Comparison of ENCODE assay signal across 11 cellular contexts in the genomic region with DNA sequence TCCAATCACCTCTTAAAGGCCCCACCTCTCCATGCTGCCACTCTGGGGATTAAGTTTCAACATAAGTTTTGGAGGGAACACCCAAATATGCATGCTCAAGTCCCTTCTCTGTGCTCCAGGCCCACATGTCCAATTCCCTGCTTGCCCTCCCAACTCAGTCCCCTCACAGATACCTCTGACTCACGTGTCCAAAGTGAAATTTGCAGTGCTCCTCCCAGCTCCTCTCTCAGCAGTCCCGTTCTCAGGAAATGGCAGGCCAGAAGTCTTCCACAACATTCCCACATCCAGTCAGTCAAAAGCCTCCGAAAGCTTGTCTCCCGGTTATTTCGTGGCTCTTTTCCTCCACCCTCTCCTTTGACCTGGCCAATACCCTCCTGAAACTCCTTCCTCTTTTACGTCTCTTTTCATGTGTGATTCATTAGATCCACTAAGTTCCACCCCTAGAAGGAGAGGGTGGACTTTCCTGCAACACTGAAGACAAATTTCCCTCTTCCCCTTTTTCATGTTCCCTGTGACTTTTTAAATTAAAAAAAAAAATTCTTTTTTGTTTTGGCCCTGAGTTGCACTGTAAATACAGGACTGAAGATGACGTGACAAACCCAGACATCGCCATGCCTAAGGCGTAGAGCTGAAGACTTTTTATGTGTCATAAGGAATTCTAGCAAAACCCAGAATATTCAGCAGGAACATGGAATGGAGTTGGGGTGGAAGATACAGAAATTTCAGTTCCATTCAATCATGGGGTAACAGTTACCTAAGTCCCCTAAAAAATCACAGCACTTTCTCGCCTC. TPM values are rescaled to one million over a fixed set of nuclear protein-coding genes. Genes with fewer than 3 reads are reported as not detected.
A peak's percentile ranks its signal among the peaks of the same experiment; 100 is the strongest.
DNase-seq lines count a peak whose midpoint lies in the region; ATAC-seq and TF ChIP-seq lines count a peak whose summit lies in the region.
"Had no signal": no experiment of that assay in that cellular context is flagged by ENCODE, and none has a peak within 500 bp of the region (broad histone marks: within the 10 kb centered on the region; RNA-seq: fewer than 3 reads in every experiment).

No MANE protein-coding gene starts in this region.

- no peak overlapping the region for H2BK15ac ChIP-seq in mesenchymal stem cell (ENCODE audit: low read depth, poor library complexity, severe bottlenecking)

- H3K36me3 ChIP-seq in mesenchymal stem cell (ENCODE audit: control insufficient read depth in 1 of 2, insufficient read depth in 2 of 2, low read depth in 1 of 2, low read length in 2 of 2) (no peaks in the 10 kb centered on the region), tibial nerve (no peaks in the 10 kb centered on the region)

- H3K27me3 ChIP-seq in mesenchymal stem cell (ENCODE audit: control insufficient read depth in 1 of 2, insufficient read depth in 1 of 2, low read length in 2 of 2) (no peaks in the 10 kb centered on the region), tibial nerve (no peaks in the 10 kb centered on the region)

- no peak overlapping the region for H4K8ac ChIP-seq in mesenchymal stem cell (ENCODE audit: low read length)

- H3K4me2 ChIP-seq in mesenchymal stem cell (ENCODE audit: low read length, poor library complexity, severe bottlenecking), result no peak overlapping the region

- H2BK5ac ChIP-seq in mesenchymal stem cell (ENCODE audit: low read depth, low read length, poor library complexity, severe bottlenecking), result no peak overlapping the region

- no peak overlapping the region for H3K4ac ChIP-seq in mesenchymal stem cell (ENCODE audit: low read depth in 1 of 2, low read length in 2 of 2)

- TF ChIP-seq CTCF in WTC11 (IDR thresholded peaks at IDR 0.05) (no peak), tibial nerve (IDR thresholded peaks at IDR 0.05) (no peak), osteocyte (IDR thresholded peaks at IDR 0.05) (no peak)

- H3K9me3 ChIP-seq in mesenchymal stem cell (ENCODE audit: control insufficient read depth, low read length), result no peaks in the 10 kb centered on the region
- no peaks in the 10 kb centered on the region for H3K9me3 ChIP-seq in tibial nerve

- H3K4me3 ChIP-seq in mesenchymal stem cell (ENCODE audit: insufficient read depth in 1 of 2, low read depth in 1 of 2, low read length in 2 of 2), result peak overlapping the region in 1 of 2 experiments; percentile 58
- H3K4me3 ChIP-seq in tibial nerve, result peak overlapping the region in 3 of 4 donors; percentile 7 to 65 (median 13)

- peaks cover 67% of the 10 kb centered on the region for H3K4me1 Mint-ChIP-seq in activated T-cell treated with anti-CD3 and anti-CD28 coated beads, Interleukin-2, amount 50 U/mL, for 72 hours (ENCODE audit: low read depth)
- H3K4me1 Mint-ChIP-seq in WTC11, result peaks cover 38% of the 10 kb centered on the region
- peaks cover 24% of the 10 kb centered on the region for H3K4me1 Mint-ChIP-seq in osteocyte (ENCODE audit: unreplicated experiment)

- no peak overlapping the region for H4K91ac ChIP-seq in mesenchymal stem cell (ENCODE audit: low read length)

- no peak overlapping the region for H3K18ac ChIP-seq in mesenchymal stem cell (ENCODE audit: low read depth in 1 of 2, low read length in 2 of 2)

- no peak overlapping the region for H2AK5ac ChIP-seq in mesenchymal stem cell (ENCODE audit: low read length, severe bottlenecking)

- no peak for DNase-seq in activated T-cell treated with anti-CD3 and anti-CD28 coated beads, Interleukin-2, amount 50 U/mL, for 72 hours
- DNase-seq in activated T-cell treated with anti-CD3 and anti-CD28 coated beads, Interleukin-2, amount 50 U/mL, for 1 hour, result no peak
- DNase-seq in WTC11 (ENCODE audit: low spot score) (no peak), mesenchymal stem cell (no peak), tibial nerve (ENCODE audit: low spot score in 2 of 2) (no peak), HT-29 (ENCODE audit: low spot score) (no peak), osteocyte (ENCODE audit: extremely low spot score, unreplicated experiment) (no peak)
- DNase-seq: dermis blood vessel endothelial cell, NCI-H146, SHP77 treated with DMSO at 0.1 percent for 48 hours had no signal

- H3K36me3 Mint-ChIP-seq in activated T-cell treated with anti-CD3 and anti-CD28 coated beads, Interleukin-2, amount 50 U/mL, for 72 hours (ENCODE audit: insufficient read depth in 2 of 2), result no peaks in the 10 kb centered on the region
- H3K36me3 Mint-ChIP-seq in WTC11 (no peaks in the 10 kb centered on the region), osteocyte (ENCODE audit: unreplicated experiment) (no peaks in the 10 kb centered on the region)

- H2AFZ ChIP-seq in mesenchymal stem cell (ENCODE audit: low read depth, low read length), result peak overlapping the region; percentile 89

- H3K79me1 ChIP-seq in mesenchymal stem cell (replicated peaks; ENCODE audit: low read length, poor library complexity, severe bottlenecking), result peaks cover 9% of the 10 kb centered on the region

- H2BK120ac ChIP-seq in mesenchymal stem cell (ENCODE audit: low read depth, low read length), result no peak overlapping the region

- no peak overlapping the region for H3K14ac ChIP-seq in mesenchymal stem cell (ENCODE audit: low read length in 2 of 2)

- no peak overlapping the region for H3K27ac ChIP-seq in mesenchymal stem cell (ENCODE audit: low read length, poor library complexity, severe bottlenecking)
- H3K27ac ChIP-seq in tibial nerve, result peak overlapping the region; percentile 44 to 96 (median 66)

- TF ChIP-seq POLR2A in tibial nerve (IDR thresholded peaks at IDR 0.05), result peak; percentile 30 to 32

- CTCF ChIA-PET in WTC11 (lab: Charles Lee), result interaction anchor here (1.0 to 1.2 kb wide), 2 partner anchors 16 to 54 kb away, joined by 4 read pairs; no protein-coding TSS in a partner anchor

- no peak overlapping the region for H3K23ac ChIP-seq in mesenchymal stem cell (ENCODE audit: low read length in 2 of 2)

- H3K4me1 ChIP-seq in mesenchymal stem cell (ENCODE audit: control insufficient read depth, insufficient read depth, low read depth, low read length) (peaks cover 19% of the 10 kb centered on the region), tibial nerve (peaks cover 0 to 57% (median 25%) of the 10 kb centered on the region in 4 donors)

- peak overlapping the region; percentile 9 to 15 for H3K4me3 Mint-ChIP-seq in activated T-cell treated with anti-CD3 and anti-CD28 coated beads, Interleukin-2, amount 50 U/mL, for 72 hours
- no peak overlapping the region for H3K4me3 Mint-ChIP-seq in WTC11
- H3K4me3 Mint-ChIP-seq in osteocyte (ENCODE audit: unreplicated experiment), result no peak overlapping the region

- no peaks in the 10 kb centered on the region for H3K9me3 Mint-ChIP-seq in activated T-cell treated with anti-CD3 and anti-CD28 coated beads, Interleukin-2, amount 50 U/mL, for 72 hours
- no peaks in the 10 kb centered on the region for H3K9me3 Mint-ChIP-seq in WTC11
- H3K9me3 Mint-ChIP-seq in osteocyte (ENCODE audit: unreplicated experiment), result no peaks in the 10 kb centered on the region

- TF ChIP-seq EP300 in tibial nerve (IDR thresholded peaks at IDR 0.05), result no peak

- H3K27ac Mint-ChIP-seq in activated T-cell treated with anti-CD3 and anti-CD28 coated beads, Interleukin-2, amount 50 U/mL, for 72 hours, result no peak overlapping the region
- H3K27ac Mint-ChIP-seq in WTC11, result 0 out of 2 replicates have a peak overlapping the region, but pooled peaks have one; percentile 37
- no peak overlapping the region for H3K27ac Mint-ChIP-seq in osteocyte (ENCODE audit: unreplicated experiment)

- H3K9ac ChIP-seq in mesenchymal stem cell (ENCODE audit: low read length), result peak overlapping the region; percentile 54

- POLR2A ChIA-PET in WTC11 (lab: Charles Lee), result no interaction called here

- ATAC-seq in activated T-cell treated with anti-CD3 and anti-CD28 coated beads, Interleukin-2, amount 50 U/mL, for 72 hours (replicated peaks in 1 of 2), result no peak
- no peak for ATAC-seq in WTC11
- ATAC-seq in GM21423 (IDR thresholded peaks at IDR 0.05; ENCODE audit: unreplicated experiment), result no peak

- H2BK12ac ChIP-seq in mesenchymal stem cell (ENCODE audit: low read length in 2 of 2), result peak overlapping the region in 1 of 2 experiments; percentile 54

- no peaks in the 10 kb centered on the region for H3K27me3 Mint-ChIP-seq in activated T-cell treated with anti-CD3 and anti-CD28 coated beads, Interleukin-2, amount 50 U/mL, for 72 hours (ENCODE audit: low read depth)
- H3K27me3 Mint-ChIP-seq in WTC11 (ENCODE audit: low read depth), result peaks cover 3% of the 10 kb centered on the region; the same call in 1 of the 2 replicates
- no peaks in the 10 kb centered on the region for H3K27me3 Mint-ChIP-seq in osteocyte (ENCODE audit: unreplicated experiment)

- WGBS in mesenchymal stem cell, result 65% methylated on average over 9 of the region's 10 CpGs
- WGBS in tibial nerve, 2 donors, result 60 to 62% methylated on average over 10 of the region's 10 CpGs

TF ChIP-seq in WTC11, 78 proteins besides CTCF, POLR2A, EP300 and RAD21 (continues in another document):
- TF ChIP-seq TCF7 (CRISPR knock-in tag; IDR thresholded peaks at IDR 0.05; ENCODE audit: low read depth) (no peak), ZNF423 (CRISPR knock-in tag; IDR thresholded peaks at IDR 0.05) (no peak), CBFB (CRISPR knock-in tag; IDR thresholded peaks at IDR 0.05; ENCODE audit: low read depth) (no peak), ETV6 (CRISPR knock-in tag; IDR thresholded peaks at IDR 0.05) (no peak), TEAD1 (CRISPR knock-in tag; IDR thresholded peaks at IDR 0.05) (no peak), SOX15 (CRISPR knock-in tag; IDR thresholded peaks at IDR 0.05) (no peak), ZNF138 (CRISPR knock-in tag; conservative IDR thresholded peaks at IDR 0.05) (no peak)

RNA-seq across cellular contexts. Expression of gene MGAT1, which starts 12.8 kb away (rescaled TPM):
- total RNA-seq in activated T-cell treated with anti-CD3 and anti-CD28 coated beads, Interleukin-2, amount 50 U/mL, for 72 hours, result 100 to 1,000 TPM; 102 to 109 TPM
- total RNA-seq in WTC11 (2021) (78.4 to 93.6 TPM (median 86.3 TPM) in 3 replicates), tibial nerve (100 to 1,000 TPM; 161 to 216 (median 195) TPM), osteocyte (137 and 140 TPM in 2 replicates)
- polyA plus RNA-seq in mesenchymal stem cell (2013, experiment 1 of 2), result 103 TPM
- polyA plus RNA-seq in mesenchymal stem cell (2013, experiment 2 of 2), result 105 TPM
- 96.1 and 102 TPM in 2 replicates for total RNA-seq in HT-29 (2014; rRNA removed; shearing (Covaris generic))

RNA-seq across cellular contexts. Expression of gene ZFP62, which starts 45.6 kb away (rescaled TPM):
- 10 to 100 TPM; 22.8 to 34.9 TPM for total RNA-seq in activated T-cell treated with anti-CD3 and anti-CD28 coated beads, Interleukin-2, amount 50 U/mL, for 72 hours
- total RNA-seq in WTC11 (2021) (35.7 to 41.2 TPM (median 39.5 TPM) in 3 replicates), tibial nerve (10 to 100 TPM; 17.0 to 35.1 (median 25.3) TPM), osteocyte (21.7 and 22.2 TPM in 2 replicates)
- polyA plus RNA-seq in mesenchymal stem cell (2013, experiment 1 of 2), result 11.2 TPM
- polyA plus RNA-seq in mesenchymal stem cell (2013, experiment 2 of 2), result 10.5 TPM
- 9.9 and 15.9 TPM in 2 replicates for total RNA-seq in HT-29 (2014; rRNA removed; shearing (Covaris generic))

Comparison
In these comparisons a context has a peak if more than half of its experiments do, and no peak if none do; other contexts are left out.
1. H3K4me3 Mint-ChIP-seq: peak in activated T-cell treated with anti-CD3 and anti-CD28 coated beads, Interleukin-2, amount 50 U/mL, for 72 hours (2 of 2); none in WTC11 (single experiment) and osteocyte (single experiment).